Comparison of ENCODE assay signal across 16 cellular contexts in the genomic region with DNA sequence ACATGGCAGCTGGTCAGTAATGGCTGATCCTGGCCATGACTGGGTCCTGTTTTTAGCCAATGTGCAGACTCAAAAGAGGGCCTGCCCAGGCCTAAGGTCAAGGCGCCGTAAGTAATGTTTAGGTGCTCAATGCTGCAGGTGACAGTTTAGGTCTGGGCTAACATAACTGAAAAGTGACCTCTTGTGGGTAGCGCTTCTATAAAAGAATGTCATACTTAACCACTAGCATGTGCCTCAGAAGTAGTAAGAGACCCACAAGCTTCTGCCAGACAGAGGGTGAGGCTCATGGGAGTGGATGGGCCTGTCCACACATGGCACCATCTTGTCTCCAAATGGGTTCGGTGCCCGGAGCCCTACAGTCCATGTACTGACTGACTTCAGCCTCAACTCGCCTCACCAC.
DNase-seq lines count a peak whose midpoint lies in the region; ATAC-seq and TF ChIP-seq lines count a peak whose summit lies in the region.
"Had no signal": no experiment of that assay in that cellular context is flagged by ENCODE, and none has a peak within 500 bp of the region (broad histone marks: within the 10 kb centered on the region; RNA-seq: fewer than 3 reads in every experiment).

No MANE protein-coding gene starts in this region.

- no peaks in the 10 kb centered on the region for H3K9me3 ChIP-seq in IMR-90 (ENCODE audit: control insufficient read depth, insufficient read depth, low read length)
- no peaks in the 10 kb centered on the region for H3K9me3 ChIP-seq in OCI-LY7 (ENCODE audit: low read length)
- H3K9me3 ChIP-seq in suprapubic skin: no peaks in the 10 kb centered on the region
- H3K9me3 ChIP-seq: A549, BLaER1, Caco-2 had no signal

- DNase-seq in IMR-90 (no peak), OCI-LY7 (ENCODE audit: low spot score) (no peak), myocyte (ENCODE audit: low read depth) (peak; percentile 43), suprapubic skin (ENCODE audit: low spot score in 2 of 2) (no peak)
- DNase-seq: Caco-2; CD8-positive, alpha-beta memory T cell; DND-41; GF-D8; HCEC 1CT; HFFc6; KBM-7 had no signal

- no peak overlapping the region for H4K91ac ChIP-seq in IMR-90 (ENCODE audit: insufficient read depth, low read depth, low read length)

- POLR2A ChIA-PET in IMR-90 (lab: Charles Lee; ENCODE audit: unreplicated experiment): no interaction called here
- POLR2A ChIA-PET in OCI-LY7 (lab: Charles Lee): interaction anchor here (0.6 to 1.5 kb wide), 2 partner anchors 11 to 139 kb away, joined by 3 to 5 read pairs; no protein-coding TSS in a partner anchor

- H2BK15ac ChIP-seq in IMR-90 (ENCODE audit: low read depth, low read length): no peak overlapping the region

- in situ Hi-C loops in IMR-90 (cut with MboI; ENCODE audit: low sequenced_read_pairs): no loop called here

- TF ChIP-seq POLR2A in IMR-90 (IDR thresholded peaks at IDR 0.05; ENCODE audit: low read depth, low read length) (no peak), suprapubic skin (IDR thresholded peaks at IDR 0.05) (no peak)

- dilution Hi-C loops in IMR-90 (cut with HindIII; ENCODE audit: low sequenced_read_pairs, unreplicated experiment): no loop called here

- H3K27ac ChIP-seq in IMR-90 (ENCODE audit: insufficient read depth, low read length) (no peak overlapping the region), OCI-LY7 (ENCODE audit: low read depth, low read length, poor library complexity, severe bottlenecking) (peak overlapping the region; percentile 92), suprapubic skin (no peak overlapping the region)
- H3K27ac ChIP-seq: A549, BLaER1, HL-60 had no signal

- no peak for ATAC-seq in IMR-90 (ENCODE audit: low read depth)
- no peak for ATAC-seq in GM18870 (IDR thresholded peaks at IDR 0.05; ENCODE audit: unreplicated experiment)
- no peak for ATAC-seq in GM18909 (IDR thresholded peaks at IDR 0.05; ENCODE audit: poor library complexity, unreplicated experiment)
- ATAC-seq: A549 had no signal

- no peak overlapping the region for H3K23ac ChIP-seq in IMR-90 (ENCODE audit: low read depth, low read length)

- no peak overlapping the region for H2AK5ac ChIP-seq in IMR-90 (ENCODE audit: low read depth, low read length)

- H3K9me1 ChIP-seq in IMR-90 (ENCODE audit: insufficient read depth, low read length): peaks cover 11% of the 10 kb centered on the region

- TF ChIP-seq CTCF in IMR-90 (conservative IDR thresholded peaks at IDR 0.05; ENCODE audit: low read depth, low read length): no peak
- TF ChIP-seq CTCF in OCI-LY7 (conservative IDR thresholded peaks at IDR 0.05; ENCODE audit: low read length): no peak
- TF ChIP-seq CTCF in suprapubic skin (IDR thresholded peaks at IDR 0.05): no peak

- H4K20me1 ChIP-seq in IMR-90 (ENCODE audit: insufficient read depth, low read length) (no peaks in the 10 kb centered on the region), OCI-LY7 (ENCODE audit: insufficient read depth, low read length) (no peaks in the 10 kb centered on the region)
- H4K20me1 ChIP-seq: BLaER1 had no signal

- no peak overlapping the region for H2BK20ac ChIP-seq in IMR-90 (ENCODE audit: low read depth, low read length)

- H2AK9ac ChIP-seq in IMR-90 (replicated peaks; ENCODE audit: low read depth, low read length, poor library complexity): no peak overlapping the region

- H3K4ac ChIP-seq in IMR-90 (ENCODE audit: low read depth, low read length): no peak overlapping the region

- no peak overlapping the region for H3K4me2 ChIP-seq in IMR-90 (ENCODE audit: low read depth, low read length)
- peak overlapping the region; percentile 63 for H3K4me2 ChIP-seq in OCI-LY7 (ENCODE audit: low read length)
- H3K4me2 ChIP-seq: A549 had no signal

- peaks cover 3 to 18% of the 10 kb centered on the region in 2 experiments; a peak in 3 of 4 replicates for H3K79me1 ChIP-seq in IMR-90 (ENCODE audit: low read depth in 1 of 2, low read length in 2 of 2)

- no peak overlapping the region for H4K5ac ChIP-seq in IMR-90 (ENCODE audit: low read depth, low read length)

- no peak overlapping the region for H3K56ac ChIP-seq in IMR-90 (ENCODE audit: extremely low read depth, insufficient read depth, low read length)

- TF ChIP-seq RAD21 in IMR-90 (IDR thresholded peaks at IDR 0.05; ENCODE audit: low read length): no peak

- no peaks in the 10 kb centered on the region for H3K9me2 ChIP-seq in OCI-LY7 (ENCODE audit: insufficient read depth, low read length)

- H3K4me1 ChIP-seq in IMR-90 (ENCODE audit: control insufficient read depth, insufficient read depth, low read length): peaks cover 8% of the 10 kb centered on the region
- peaks cover 59% of the 10 kb centered on the region for H3K4me1 ChIP-seq in OCI-LY7 (ENCODE audit: insufficient read depth, low read length, poor library complexity, severe bottlenecking)
- no peaks in the 10 kb centered on the region for H3K4me1 ChIP-seq in suprapubic skin

- no peak overlapping the region for H2AFZ ChIP-seq in IMR-90 (replicated peaks; ENCODE audit: low read length, poor library complexity)
- H2AFZ ChIP-seq in OCI-LY7 (ENCODE audit: low read length): no peak overlapping the region

- H4K8ac ChIP-seq in IMR-90 (ENCODE audit: low read depth in 2 of 2, low read length in 2 of 2): no peak overlapping the region

- H3K36me3 ChIP-seq in IMR-90 (ENCODE audit: control insufficient read depth, insufficient read depth, low read length) (peaks cover 6% of the 10 kb centered on the region; the same call in 1 of the 2 replicates), OCI-LY7 (ENCODE audit: insufficient read depth, low read length) (peaks cover 55% of the 10 kb centered on the region), suprapubic skin (peaks cover 3% of the 10 kb centered on the region)

- no peak overlapping the region for H3K14ac ChIP-seq in IMR-90 (replicated peaks; ENCODE audit: low read depth, low read length)

- TF ChIP-seq EP300 in suprapubic skin (IDR thresholded peaks at IDR 0.05): no peak

- BruUV-seq in IMR-90 (replicated peaks; lab: Mats Ljungman, UMichigan): no TSS peak
- BruUV-seq in OCI-LY7 (replicated peaks; lab: Mats Ljungman, UMichigan): no TSS peak

- no peaks in the 10 kb centered on the region for H3K27me3 ChIP-seq in IMR-90 (ENCODE audit: control insufficient read depth, insufficient read depth, low read length)
- no peaks in the 10 kb centered on the region for H3K27me3 ChIP-seq in suprapubic skin
- H3K27me3 ChIP-seq: BLaER1 had no signal

- H3K18ac ChIP-seq in IMR-90 (ENCODE audit: low read depth, low read length): no peak overlapping the region

- H3K79me2 ChIP-seq in OCI-LY7 (ENCODE audit: insufficient read depth, low read depth, low read length): peaks cover 29% of the 10 kb centered on the region; the same call in 1 of the 2 replicates

- H3K9ac ChIP-seq in IMR-90 (ENCODE audit: low read depth, low read length): no peak overlapping the region
- H3K9ac ChIP-seq: BLaER1 had no signal

- CTCF ChIA-PET in IMR-90 (lab: Yijun Ruan, JAX) (interaction anchor here (0.7 kb wide), 1 partner anchor 27 kb away, joined by 3 read pairs; no protein-coding TSS in a partner anchor), OCI-LY7 (lab: Charles Lee; ENCODE audit: unreplicated experiment) (no interaction called here)

- intact Hi-C loops in IMR-90 (cut with micrococcal nuclease): no loop called here
- intact Hi-C loops in OCI-LY7 (cut with micrococcal nuclease; ENCODE audit: unreplicated experiment): loop anchor here (1.0 kb wide), 1 partner anchor 26 kb away; no protein-coding TSS in a partner anchor

- no CpG with 5 or more reads among the region's 6 CpGs for WGBS in IMR-90 (ENCODE audit: extremely low coverage in 2 of 2, insufficient read length in 1 of 2), 2 experiments
- 93% methylated on average over 6 of the region's 6 CpGs for WGBS in suprapubic skin

- H3K4me3 ChIP-seq in IMR-90 (ENCODE audit: insufficient read depth, low read depth, low read length): no peak overlapping the region
- H3K4me3 ChIP-seq in OCI-LY7 (ENCODE audit: low read depth, low read length, poor library complexity, severe bottlenecking): no peak overlapping the region
- no peak overlapping the region for H3K4me3 ChIP-seq in suprapubic skin
- H3K4me3 ChIP-seq: A549, BLaER1 had no signal

- H2BK120ac ChIP-seq in IMR-90 (ENCODE audit: low read depth, low read length): peak overlapping the region; percentile 13; the same call in 1 of the 2 replicates

- no peak overlapping the region for H2BK5ac ChIP-seq in IMR-90 (ENCODE audit: low read depth, low read length, poor library complexity, severe bottlenecking)

TF ChIP-seq in IMR-90, 13 proteins besides CTCF, POLR2A, EP300 and RAD21:
- TF ChIP-seq BHLHE40 (IDR thresholded peaks at IDR 0.05; ENCODE audit: low read depth, low read length): no peak
- TF ChIP-seq CEBPB (IDR thresholded peaks at IDR 0.05; ENCODE audit: low read depth, low read length): no peak
- no peak for TF ChIP-seq SMC3 (IDR thresholded peaks at IDR 0.05; ENCODE audit: low read depth, low read length)
- no peak for TF ChIP-seq MXI1 (IDR thresholded peaks at IDR 0.05; ENCODE audit: borderline replicate concordance, low read depth, low read length)
- no peak for TF ChIP-seq RCOR1 (IDR thresholded peaks at IDR 0.05; ENCODE audit: insufficient replicate concordance, low read length)
- no peak for TF ChIP-seq MAFK (IDR thresholded peaks at IDR 0.05; ENCODE audit: low read depth, low read length)
